ENCODE assay signal across 19 cellular contexts in genomic region chr17:65174974-65175373, GRCh38. TPM values are rescaled to one million over a fixed set of nuclear protein-coding genes. Genes with fewer than 3 reads are reported as not detected.
DNase-seq lines count a peak whose midpoint lies in the region; ATAC-seq, FAIRE-seq and TF ChIP-seq lines count a peak whose summit lies in the region.
"Had no signal": no experiment of that assay in that cellular context is flagged by ENCODE, and none has a peak within 500 bp of the region (broad histone marks: within the 10 kb centered on the region; RNA-seq: fewer than 3 reads in every experiment).

No MANE protein-coding gene starts in this region.

- intact Hi-C loops in MCF 10A (cut with micrococcal nuclease), result no loop called here

- H4K91ac ChIP-seq in H1 (replicated peaks; ENCODE audit: insufficient read length, low read length), result no peak overlapping the region

- peaks cover 66% of the 10 kb centered on the region for H3K4me1 ChIP-seq in OCI-LY3 (ENCODE audit: low read length)
- peaks cover 0 to 4% (median 1%) of the 10 kb centered on the region in 4 experiments; a peak in 5 of 7 replicates for H3K4me1 ChIP-seq in H1 (replicated peaks in 1 of 4; ENCODE audit: control insufficient read depth in 3 of 4, insufficient read depth in 4 of 4, low read length in 3 of 4)
- H3K4me1 ChIP-seq: Caco-2 had no signal

- no peak overlapping the region for H2AFZ ChIP-seq in OCI-LY3 (ENCODE audit: low read depth, low read length)
- no peak overlapping the region for H2AFZ ChIP-seq in H1 (ENCODE audit: low read length)
- H2AFZ ChIP-seq: GM23248 had no signal

- H3K36me3 ChIP-seq in OCI-LY3 (replicated peaks; ENCODE audit: low read depth, low read length), result no peaks in the 10 kb centered on the region
- H3K36me3 ChIP-seq in H1 (ENCODE audit: control insufficient read depth in 2 of 4, insufficient read depth in 4 of 4, low read length in 3 of 4), result no peaks in the 10 kb centered on the region; a peak in 1 of 8 replicates
- H3K36me3 ChIP-seq: BE2C had no signal

- H3K4me3 Mint-ChIP-seq in MCF 10A (ENCODE audit: unreplicated experiment), result no peak overlapping the region
- H3K4me3 Mint-ChIP-seq: CD4-positive, CD25-positive, alpha-beta regulatory T cell; HFFc6 had no signal

- peak overlapping the region; percentile 91 for H2BK12ac ChIP-seq in H1 (ENCODE audit: low read depth, low read length)

- no peak overlapping the region for H2BK120ac ChIP-seq in H1 (replicated peaks; ENCODE audit: low read depth, low read length)

- H2AK5ac ChIP-seq in H1 (ENCODE audit: low read depth, low read length), result peak overlapping the region; percentile 91

- H3K56ac ChIP-seq in H1 (replicated peaks; ENCODE audit: insufficient read length, low read depth, low read length), result no peak overlapping the region

- CTCF ChIA-PET in H1 (lab: Charles Lee; ENCODE audit: partially characterized antibody), result no interaction called here
- CTCF ChIA-PET in MCF 10A (lab: Yijun Ruan, JAX), result no interaction called here

- no peak for TF ChIP-seq EP300 in H1 (IDR thresholded peaks at IDR 0.05; ENCODE audit: borderline replicate concordance in 1 of 2, low read depth in 2 of 2, low read length in 2 of 2)

- POLR2A ChIA-PET in H1 (lab: Charles Lee; ENCODE audit: partially characterized antibody), result no interaction called here
- POLR2A ChIA-PET in MCF 10A (lab: Yijun Ruan, JAX), result no interaction called here

- H4K5ac ChIP-seq in H1 (ENCODE audit: insufficient read length, low read depth, low read length), result no peak overlapping the region

- ATAC-seq in HG03108 (IDR thresholded peaks at IDR 0.05; ENCODE audit: unreplicated experiment), result no peak

- H3K23ac ChIP-seq in H1 (ENCODE audit: insufficient read length), result no peak overlapping the region

- H3K23me2 ChIP-seq in H1 (ENCODE audit: low read depth, low read length), result peaks cover 10% of the 10 kb centered on the region; the same call in 1 of the 2 replicates

- H3K9me3 Mint-ChIP-seq in MCF 10A (ENCODE audit: unreplicated experiment), result peaks cover 15% of the 10 kb centered on the region
- H3K9me3 Mint-ChIP-seq: CD4-positive, CD25-positive, alpha-beta regulatory T cell; HFFc6 had no signal

- no peaks in the 10 kb centered on the region for H3K27me3 Mint-ChIP-seq in MCF 10A (ENCODE audit: insufficient read depth, unreplicated experiment)
- H3K27me3 Mint-ChIP-seq: CD4-positive, CD25-positive, alpha-beta regulatory T cell had no signal

- H3K9ac ChIP-seq in OCI-LY3 (ENCODE audit: low read length), result no peak overlapping the region
- no peak overlapping the region for H3K9ac ChIP-seq in H1 (replicated peaks in 1 of 4; ENCODE audit: extremely low read depth in 1 of 4, low read depth in 3 of 4, low read length in 3 of 4)
- H3K9ac ChIP-seq: GM23248 had no signal

- H4K20me1 ChIP-seq in OCI-LY3 (ENCODE audit: insufficient read depth, low read length) (no peaks in the 10 kb centered on the region), H1 (replicated peaks in 1 of 2; ENCODE audit: control insufficient read depth in 1 of 2, insufficient read depth in 2 of 2, low read length in 2 of 2) (no peaks in the 10 kb centered on the region)

- H3K27ac ChIP-seq in OCI-LY3 (ENCODE audit: low read length), result peak overlapping the region; percentile 98
- H3K27ac ChIP-seq in H1 (ENCODE audit: low read depth, low read length), result no peak overlapping the region
- H3K27ac ChIP-seq: GM23248 had no signal

- no peak for TF ChIP-seq RAD21 in H1 (IDR thresholded peaks at IDR 0.05 in 1 of 2, conservative IDR thresholded peaks at IDR 0.05 in 1 of 2; ENCODE audit: low read depth in 2 of 2, low read length in 2 of 2)

- WGBS in H1 (ENCODE audit: extremely low coverage in 1 of 2, insufficient coverage in 1 of 2, insufficient read length in 1 of 2, insufficient replicate concordance in 2 of 2, low coverage in 1 of 2, low lambda C conversion rate in 2 of 2, missing lambda C conversion rate in 1 of 2), 2 experiments, result 92% methylated on average over 2 of the region's 2 CpGs; no CpG with 5 or more reads in 1 of the 2 experiments

- H3K27me3 ChIP-seq in OCI-LY3 (ENCODE audit: low read depth, low read length), result no peaks in the 10 kb centered on the region
- no peaks in the 10 kb centered on the region for H3K27me3 ChIP-seq in H1 (replicated peaks in 1 of 4; ENCODE audit: control insufficient read depth in 3 of 4, extremely low read depth in 1 of 4, insufficient read depth in 3 of 4, low read length in 3 of 4)
- H3K27me3 ChIP-seq: BE2C had no signal

- no peaks in the 10 kb centered on the region for H3K9me3 ChIP-seq in OCI-LY3 (ENCODE audit: insufficient read depth, low read length)
- H3K9me3 ChIP-seq in H1 (ENCODE audit: insufficient read depth in 2 of 2, low read depth in 1 of 2, low read length in 1 of 2), result no peaks in the 10 kb centered on the region
- H3K9me3 ChIP-seq: BE2C, Caco-2 had no signal

- no peak overlapping the region for H3K18ac ChIP-seq in H1 (ENCODE audit: extremely low read depth, low read length)

- TF ChIP-seq POLR2A in H1 (IDR thresholded peaks at IDR 0.05; ENCODE audit: control extremely low read depth in 1 of 2, low read depth in 2 of 2, low read length in 2 of 2), result no peak

- DNase-seq in HTR-8/SVneo (ENCODE audit: insufficient read length, low spot score) (no peak), H1 (ENCODE audit: low read depth in 1 of 2, low spot score in 2 of 2) (no peak), MCF 10A (ENCODE audit: unreplicated experiment) (no peak), islet precursor cell (no peak)
- DNase-seq: ACHN; BE2C; C1 segment of cervical spinal cord; Caco-2; CD4-positive, CD25-positive, alpha-beta regulatory T cell; GDM1; GM23248; HCEC 1CT; HFFc6 had no signal

- H3K4ac ChIP-seq in H1 (replicated peaks; ENCODE audit: insufficient read length, low read depth, low read length), result no peak overlapping the region

- peaks cover 6% of the 10 kb centered on the region for H3K4me1 Mint-ChIP-seq in MCF 10A (ENCODE audit: insufficient read depth, unreplicated experiment)

- H3K36me3 Mint-ChIP-seq in MCF 10A (ENCODE audit: insufficient read depth, unreplicated experiment), result no peaks in the 10 kb centered on the region

- BruUV-seq in MCF 10A (replicated peaks; lab: Mats Ljungman, UMichigan), result no TSS peak

- H3K14ac ChIP-seq in H1 (ENCODE audit: insufficient read length), result no peak overlapping the region

- FAIRE-seq in HTR-8/SVneo (lab: Jason Lieb, UNC) (peak; percentile 72), H1 (lab: Jason Lieb, UNC) (no peak)
- FAIRE-seq: A204.1, D721Med, GM19239, H54 had no signal

- no peak overlapping the region for H4K8ac ChIP-seq in H1 (ENCODE audit: extremely low read depth, insufficient read depth, low read length)

- H3K4me3 ChIP-seq in OCI-LY3 (ENCODE audit: low read length) (no peak overlapping the region), H1 (ENCODE audit: extremely low read depth in 1 of 4, insufficient read depth in 2 of 4, low read depth in 3 of 4, low read length in 4 of 4) (no peak overlapping the region)
- H3K4me3 ChIP-seq: GM23248 had no signal

- H3K79me2 ChIP-seq in OCI-LY3 (ENCODE audit: low read length) (no peaks in the 10 kb centered on the region), H1 (ENCODE audit: control insufficient read depth in 1 of 2, insufficient read depth in 2 of 2, low read length in 2 of 2) (no peaks in the 10 kb centered on the region)

- H2BK20ac ChIP-seq in H1 (ENCODE audit: low read length), result no peak overlapping the region

- H3K4me2 ChIP-seq in OCI-LY3 (ENCODE audit: low read length) (no peak overlapping the region), H1 (ENCODE audit: insufficient read depth in 1 of 2, low read depth in 2 of 2, low read length in 2 of 2) (no peak overlapping the region)

- 0 out of 2 replicates have a peak overlapping the region, but pooled peaks have one; percentile 8 for H2BK5ac ChIP-seq in H1 (ENCODE audit: low read depth, low read length)

- H3K27ac Mint-ChIP-seq in MCF 10A (ENCODE audit: low read depth, unreplicated experiment), result no peak overlapping the region
- H3K27ac Mint-ChIP-seq: HFFc6 had no signal

- H3K79me1 ChIP-seq in H1 (ENCODE audit: low read depth, low read length), result no peaks in the 10 kb centered on the region; the same call in 1 of the 2 replicates

- TF ChIP-seq CTCF in OCI-LY3 (IDR thresholded peaks at IDR 0.05; ENCODE audit: low read depth, low read length) (no peak), H1 (IDR thresholded peaks at IDR 0.05; ENCODE audit: control extremely low read depth in 1 of 3, insufficient read depth in 1 of 3, low read depth in 1 of 3, low read length in 3 of 3) (no peak), MCF 10A (IDR thresholded peaks at IDR 0.05; ENCODE audit: unreplicated experiment) (no peak)

- H2BK15ac ChIP-seq in H1 (ENCODE audit: low read length), result peak overlapping the region; percentile 95; the same call in 1 of the 2 replicates

TF ChIP-seq in H1, 55 proteins besides CTCF, POLR2A, EP300 and RAD21 (continues in another document):
- TF ChIP-seq NRF1 (IDR thresholded peaks at IDR 0.05; ENCODE audit: low read depth, low read length) (no peak), JUN (IDR thresholded peaks at IDR 0.05; ENCODE audit: low read depth, low read length) (no peak)

RNA-seq across cellular contexts. Expression of gene RGS9, which starts 37.8 kb away (rescaled TPM):
- total RNA-seq in H1 (2021; fragmentation: NEBNext Ultra II Directional; extraction: Animal tissue kit (Norgen Biotek cat#: 25700)), result 14.3 and 20.5 TPM in 2 replicates
- polyA plus RNA-seq in H1 (2011; rRNA removed), result 7.5 and 8.9 TPM in 2 replicates
- 7.5 TPM for polyA plus RNA-seq in H1 (2011; cell fraction: cytosol; rRNA removed)
- 5.7 TPM for polyA plus RNA-seq in H1 (2011; cell fraction: nucleus; rRNA removed)
- polyA plus RNA-seq in H1 (2012, experiment 1 of 2), result 8.8 to 10.7 TPM (median 10.1 TPM) in 4 replicates
- polyA plus RNA-seq in H1 (2012, experiment 2 of 2), result 4.4 TPM
- 15.9 TPM for polyA plus RNA-seq in H1 (2013, experiment 1 of 2)
- polyA plus RNA-seq in H1 (2013, experiment 2 of 2), result 15.0 TPM
- 7.0 and 8.4 TPM in 2 replicates for polyA minus RNA-seq in H1 (2011; rRNA and poly(A)+ RNA removed)
- polyA minus RNA-seq in H1 (2011; cell fraction: cytosol; rRNA and poly(A)+ RNA removed), result 10.1 TPM
- 6.1 TPM for polyA minus RNA-seq in H1 (2011; cell fraction: nucleus; rRNA and poly(A)+ RNA removed)
- 0.49 and 0.61 TPM in 2 replicates for total RNA-seq in MCF 10A (2022)
- polyA plus RNA-seq: GM23248 had no signal
